17 cellular contexts compared by ENCODE assay signal in the genomic region with DNA sequence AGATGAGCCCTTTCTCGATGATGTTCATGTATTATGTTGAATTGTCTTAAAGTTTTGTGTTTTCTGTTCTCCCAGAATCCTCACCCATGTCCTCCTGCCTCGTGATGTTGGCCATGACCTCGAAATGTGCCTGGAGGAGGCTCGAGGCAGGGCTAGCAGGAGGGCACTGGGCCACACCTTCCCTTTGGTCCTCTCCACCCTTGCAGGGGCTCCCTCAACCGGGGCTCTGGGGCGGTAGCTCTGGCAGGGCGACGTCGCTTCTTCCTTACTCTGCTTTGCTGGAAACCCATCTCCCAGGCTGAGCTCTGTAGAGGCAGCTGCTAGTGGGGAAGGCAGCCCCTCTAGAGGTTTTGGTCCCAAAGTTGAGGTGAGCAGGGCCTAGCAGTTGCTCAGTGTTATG. TPM values are rescaled to one million over a fixed set of nuclear protein-coding genes. Genes with fewer than 3 reads are reported as not detected.
A peak's percentile ranks its signal among the peaks of the same experiment; 100 is the strongest.
DNase-seq lines count a peak whose midpoint lies in the region; ATAC-seq, FAIRE-seq and TF ChIP-seq lines count a peak whose summit lies in the region.
"Had no signal": no experiment of that assay in that cellular context is flagged by ENCODE, and none has a peak within 500 bp of the region (broad histone marks: within the 10 kb centered on the region; RNA-seq: fewer than 3 reads in every experiment).

No MANE protein-coding gene starts in this region.

- DNase-seq in right atrium auricular region (ENCODE audit: low spot score): no peak
- DNase-seq in cardiac septum (ENCODE audit: low spot score): no peak
- peak; percentile 68 for DNase-seq in kidney
- no peak for DNase-seq in gastrocnemius medialis
- no peak for DNase-seq in vagina (ENCODE audit: extremely low spot score in 2 of 2)
- no peak for DNase-seq in activated CD4-positive, alpha-beta T cell treated with anti-CD3 and anti-CD28 coated beads for 4 hours
- no peak for DNase-seq in iPS-NIHi7 (ENCODE audit: extremely low spot score)
- DNase-seq: COR-L47, EL, KG1, NCI-H1417 treated with DMSO at 0.1 percent for 48 hours, NCI-H1930, NCI-H69 had no signal

- no peaks in the 10 kb centered on the region for H3K36me3 ChIP-seq in right atrium auricular region
- H3K36me3 ChIP-seq in kidney (ENCODE audit: control insufficient read depth in 1 of 2, insufficient read depth in 2 of 2, low read length in 2 of 2): no peaks in the 10 kb centered on the region
- peaks cover 0 to 15% of the 10 kb centered on the region in 2 donors for H3K36me3 ChIP-seq in gastrocnemius medialis
- no peaks in the 10 kb centered on the region for H3K36me3 ChIP-seq in vagina

- FAIRE-seq in kidney (lab: Jason Lieb, UNC): no peak

- intact Hi-C loops in cardiac septum (cut with DNase I) (loop anchor here (5.0 to 10.0 kb wide), 2 partner anchors 76 to 151 kb away; no protein-coding TSS in a partner anchor), kidney (cut with DNase I) (no loop called here), gastrocnemius medialis (cut with DNase I; ENCODE audit: low total_unique reads) (no loop called here), vagina (cut with DNase I) (no loop called here)

- ATAC-seq in gastrocnemius medialis (no peak), GM19463 (IDR thresholded peaks at IDR 0.05; ENCODE audit: unreplicated experiment) (no peak)

- H3K9me3 ChIP-seq in right atrium auricular region (no peaks in the 10 kb centered on the region), kidney (ENCODE audit: control insufficient read depth in 1 of 2, low read length in 2 of 2) (no peaks in the 10 kb centered on the region), gastrocnemius medialis (no peaks in the 10 kb centered on the region), vagina (no peaks in the 10 kb centered on the region)

- H3K4me1 ChIP-seq in right atrium auricular region: peaks cover 0 to 32% of the 10 kb centered on the region in 2 donors
- H3K4me1 ChIP-seq in kidney (ENCODE audit: control insufficient read depth in 1 of 2, insufficient read depth in 1 of 2, low read depth in 1 of 2, low read length in 2 of 2): no peaks in the 10 kb centered on the region
- peaks cover 0 to 8% of the 10 kb centered on the region in 2 donors for H3K4me1 ChIP-seq in gastrocnemius medialis
- H3K4me1 ChIP-seq in vagina: peaks cover 5% of the 10 kb centered on the region

- TF ChIP-seq POLR2A in gastrocnemius medialis (IDR thresholded peaks at IDR 0.05): no peak
- no peak for TF ChIP-seq POLR2A in vagina (IDR thresholded peaks at IDR 0.05)

- TF ChIP-seq CTCF in right atrium auricular region (IDR thresholded peaks at IDR 0.05) (no peak), kidney (IDR thresholded peaks at IDR 0.05; ENCODE audit: borderline replicate concordance, extremely low read depth, insufficient read depth) (no peak), gastrocnemius medialis (IDR thresholded peaks at IDR 0.05 in 4 of 5, conservative IDR thresholded peaks at IDR 0.05 in 1 of 5) (no peak), vagina (IDR thresholded peaks at IDR 0.05) (no peak)

- H3K27me3 ChIP-seq in right atrium auricular region (no peaks in the 10 kb centered on the region), gastrocnemius medialis (no peaks in the 10 kb centered on the region), vagina (no peaks in the 10 kb centered on the region)

- H3K4me3 ChIP-seq in right atrium auricular region (no peak overlapping the region), kidney (ENCODE audit: low read length in 2 of 2) (no peak overlapping the region), gastrocnemius medialis (no peak overlapping the region), vagina (no peak overlapping the region)

- H3K9ac ChIP-seq in kidney (ENCODE audit: low read length in 2 of 2): no peak overlapping the region

- H3K27ac ChIP-seq in right atrium auricular region (peak overlapping the region; percentile 49 to 71), kidney (ENCODE audit: low read depth in 2 of 2, low read length in 2 of 2) (no peak overlapping the region), gastrocnemius medialis (peak overlapping the region; percentile 44 to 74 (median 66)), vagina (peak overlapping the region; percentile 48)

- in situ Hi-C loops in gastrocnemius medialis (cut with MboI; ENCODE audit: low sequenced_read_pairs in 4 of 4): loop anchor here in 1 of 4 donors (25.0 kb wide), 1 partner anchor 511 kb away; no protein-coding TSS in a partner anchor

RNA-seq across cellular contexts. Expression of gene TFF3, which starts 14.3 kb away (rescaled TPM):
- total RNA-seq in right atrium auricular region (1 to 10 TPM; 5.0 TPM), cardiac septum (4.8 TPM), kidney (22.4 TPM), gastrocnemius medialis (1 to 10 TPM in 1 of 4 donors, under 1 TPM in 3; 0.64 to 4.7 (median 0.89) TPM), vagina (31.9 TPM)
- polyA plus RNA-seq in kidney (ENCODE audit: insufficient read depth, low read depth, low replicate concordance): 10.0 TPM
- total RNA-seq: A673, H4, OCI-LY7 had no signal

RNA-seq across cellular contexts. Expression of gene TFF2, which starts 49.8 kb away (rescaled TPM):
- total RNA-seq in right atrium auricular region (not detected), cardiac septum (not detected), kidney (not detected), gastrocnemius medialis (not detected), vagina (not detected)
- not detected for polyA plus RNA-seq in kidney (ENCODE audit: insufficient read depth, low read depth, low replicate concordance)
- total RNA-seq: A673, H4, OCI-LY7 had no signal

Comparison
In these comparisons a context has a peak if more than half of its experiments do, and no peak if none do; other contexts are left out.
1. H3K27ac ChIP-seq: peak in right atrium auricular region (2 of 2), gastrocnemius medialis (4 of 4) and vagina (single experiment); none in kidney (0 of 2).